ENCODE assay signal across 8 cellular contexts in the genomic region with DNA sequence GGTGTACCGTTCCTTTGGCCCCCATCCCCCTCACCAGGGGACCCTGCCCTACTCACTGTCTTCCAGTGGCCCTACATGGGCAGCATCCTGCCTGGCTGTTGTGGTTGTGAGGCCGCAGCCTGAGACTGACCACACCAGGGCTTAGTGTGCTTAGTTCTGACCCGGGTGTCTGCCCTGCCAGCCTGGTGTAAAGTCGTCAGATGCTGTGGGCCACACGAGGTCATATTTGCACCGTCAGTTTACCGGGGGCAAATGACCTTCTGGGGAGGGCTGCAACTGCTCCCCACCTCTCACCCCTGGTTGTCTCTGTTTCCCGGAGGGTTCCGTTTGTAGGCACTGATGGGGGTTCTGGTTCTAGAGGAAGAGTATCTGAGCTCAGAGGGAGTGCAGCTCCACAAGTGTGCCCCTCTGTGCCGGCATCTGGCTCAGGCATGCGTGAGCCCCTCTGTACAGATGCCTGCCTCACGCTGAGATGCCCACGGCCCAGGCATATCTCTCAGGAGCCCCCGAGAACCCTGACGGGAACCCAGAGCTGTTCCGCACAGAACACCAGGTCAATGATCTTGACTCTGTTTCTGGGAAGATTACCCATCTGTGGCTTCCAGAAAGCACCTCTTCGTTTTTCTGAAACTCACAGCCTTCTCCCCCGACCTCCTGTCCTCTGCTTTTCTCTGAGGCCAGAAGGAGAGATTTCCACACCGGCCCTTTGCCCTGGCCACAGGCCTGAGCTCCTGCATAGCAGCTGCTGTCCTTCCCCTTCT. TPM values are rescaled to one million over a fixed set of nuclear protein-coding genes. Genes with fewer than 3 reads are reported as not detected.
DNase-seq lines count a peak whose midpoint lies in the region; ATAC-seq and TF ChIP-seq lines count a peak whose summit lies in the region.

No MANE protein-coding gene starts in this region.

- no peak for DNase-seq in CD8-positive, alpha-beta T cell
- DNase-seq in T-cell (no peak), Kasumi-1 (lab: John Stamatoyannopoulos, UW) (no peak), NCI-H1105 (lab: John Stamatoyannopoulos, UW) (no peak), GM13977 (ENCODE audit: low spot score) (no peak)
- DNase-seq in stimulated activated naive CD4-positive, alpha-beta T cell treated with Interleukin-2 at 50 U/mL for 16 hours (lab: John Stamatoyannopoulos, UW) = no peak

- H3K4me1 Mint-ChIP-seq in CD8-positive, alpha-beta T cell (ENCODE audit: low read depth) = peaks cover 98% of the 10 kb centered on the region
- H3K4me1 Mint-ChIP-seq in T-cell = peaks cover 98 to 100% (median 100%) of the 10 kb centered on the region in 3 donors

- no peak for ATAC-seq in CD8-positive, alpha-beta T cell
- ATAC-seq in GM21576 (IDR thresholded peaks at IDR 0.05; ENCODE audit: unreplicated experiment) (peak; percentile 15), T-cell (replicated peaks in 1 of 4) (no peak)

- H3K27ac ChIP-seq in CD8-positive, alpha-beta T cell (ENCODE audit: low read depth, low read length) = peak overlapping the region; percentile 70
- peak overlapping the region; percentile 91 to 97 for H3K27ac ChIP-seq in mucosa of rectum (ENCODE audit: low read depth in 2 of 2, low read length in 2 of 2)

- no peaks in the 10 kb centered on the region for H3K27me3 ChIP-seq in CD8-positive, alpha-beta T cell (ENCODE audit: insufficient read depth, low read length)
- no peaks in the 10 kb centered on the region for H3K27me3 ChIP-seq in mucosa of rectum (ENCODE audit: control insufficient read depth in 2 of 2, insufficient read depth in 2 of 2, low read length in 2 of 2)

- no peaks in the 10 kb centered on the region for H3K27me3 Mint-ChIP-seq in CD8-positive, alpha-beta T cell (ENCODE audit: low read depth)
- no peaks in the 10 kb centered on the region for H3K27me3 Mint-ChIP-seq in T-cell

- in situ Hi-C loops in GM13977 (cut with MboI; ENCODE audit: low pct_unique_long_range_greater_than_20kb, low sequenced_read_pairs, unreplicated experiment) = no loop called here

- peaks cover 36% of the 10 kb centered on the region for H3K36me3 Mint-ChIP-seq in CD8-positive, alpha-beta T cell
- H3K36me3 Mint-ChIP-seq in T-cell = peaks cover 9% of the 10 kb centered on the region

- H3K4me3 Mint-ChIP-seq in CD8-positive, alpha-beta T cell = peak overlapping the region; percentile 91
- H3K4me3 Mint-ChIP-seq in T-cell = peak overlapping the region; percentile 81 to 94 (median 86)

- H3K27ac Mint-ChIP-seq in CD8-positive, alpha-beta T cell = peak overlapping the region; percentile 97
- H3K27ac Mint-ChIP-seq in T-cell = peak overlapping the region; percentile 96 to 98

- POLR2A ChIA-PET in CD8-positive, alpha-beta T cell (lab: Charles Lee) = interaction anchor here (1.4 to 16.5 kb wide), 7 partner anchors 8 to 90 kb away, joined by 4 to 296 read pairs (median 6); a partner anchor contains a TSS
- POLR2A ChIA-PET in T-cell (lab: Charles Lee) = interaction anchor here in 1 of 2 donors (1.3 kb wide), 1 partner anchor 20 kb away, joined by 3 read pairs; no protein-coding TSS in a partner anchor

- no peaks in the 10 kb centered on the region for H3K9me3 Mint-ChIP-seq in CD8-positive, alpha-beta T cell
- H3K9me3 Mint-ChIP-seq in T-cell = no peaks in the 10 kb centered on the region

- peak overlapping the region; percentile 68 to 81 for H3K9ac ChIP-seq in mucosa of rectum (ENCODE audit: low read depth in 1 of 2, low read length in 2 of 2)

- peak overlapping the region; percentile 72 for H3K4me3 ChIP-seq in CD8-positive, alpha-beta T cell (ENCODE audit: low read depth, low read length)
- peak overlapping the region; percentile 64 to 65 for H3K4me3 ChIP-seq in mucosa of rectum (ENCODE audit: low read length in 2 of 2)

- H3K4me1 ChIP-seq in CD8-positive, alpha-beta T cell (ENCODE audit: insufficient read depth, low read length) = peaks cover 99% of the 10 kb centered on the region
- H3K4me1 ChIP-seq in mucosa of rectum (ENCODE audit: control insufficient read depth in 2 of 2, insufficient read depth in 2 of 2, low read length in 2 of 2) = peaks cover 79 to 86% of the 10 kb centered on the region in 2 donors

- intact Hi-C loops in CD8-positive, alpha-beta T cell (cut with DNase I, micrococcal nuclease) = loop anchor here (2.0 to 5.0 kb wide), 6 partner anchors 19 to 143 kb away; no protein-coding TSS in a partner anchor

- CTCF ChIA-PET in CD8-positive, alpha-beta T cell (lab: Charles Lee) = interaction anchor here (0.7 to 18.1 kb wide), 8 partner anchors 16 to 143 kb away, joined by 3 to 286 read pairs (median 4); no protein-coding TSS in a partner anchor
- CTCF ChIA-PET in T-cell (lab: Charles Lee) = interaction anchor here (1.4 to 4.4 kb wide), 4 partner anchors 15 to 144 kb away, joined by 3 to 21 read pairs (median 8); a partner anchor contains a TSS

- peaks cover 4% of the 10 kb centered on the region for H3K36me3 ChIP-seq in CD8-positive, alpha-beta T cell (ENCODE audit: insufficient read depth, low read length)
- H3K36me3 ChIP-seq in mucosa of rectum (ENCODE audit: control insufficient read depth in 2 of 2, insufficient read depth in 2 of 2, low read length in 2 of 2) = peaks cover 13 to 16% of the 10 kb centered on the region in 2 donors

- no peaks in the 10 kb centered on the region for H3K9me3 ChIP-seq in CD8-positive, alpha-beta T cell (ENCODE audit: low read length)
- H3K9me3 ChIP-seq in mucosa of rectum (ENCODE audit: control insufficient read depth in 2 of 2, low read length in 2 of 2) = no peaks in the 10 kb centered on the region

- TF ChIP-seq CTCF in CD8-positive, alpha-beta T cell (IDR thresholded peaks at IDR 0.05) = no peak
- no peak for TF ChIP-seq CTCF in GM13977 (IDR thresholded peaks at IDR 0.05; ENCODE audit: extremely low read depth, insufficient read depth, missing control alignments)

RNA-seq across cellular contexts. Expression of a gene that starts 19.2 kb away (rescaled TPM):
- 100 to 1,000 TPM; 359 to 364 TPM for total RNA-seq in CD8-positive, alpha-beta T cell
- 100 to 1,000 TPM; 218 to 327 (median 288) TPM for total RNA-seq in T-cell
